Comparison of ENCODE assay signal across 18 cellular contexts in genomic region chr13:43494206-43494605, GRCh38.
"Had no signal": no experiment of that assay in that cellular context is flagged by ENCODE, and none has a peak within 500 bp of the region (broad histone marks: within the 10 kb centered on the region; RNA-seq: fewer than 3 reads in every experiment).

No MANE protein-coding gene starts in this region.

- ATAC-seq: effector memory CD8-positive, alpha-beta T cell; foreskin keratinocyte; gastroesophageal sphincter; heart left ventricle; left cardiac atrium; left lung; left ventricle myocardium superior; lower lobe of right lung; mucosa of descending colon had no signal

- H3K9me3 ChIP-seq: colonic mucosa, lower lobe of right lung, mucosa of descending colon had no signal

- H3K4me3 ChIP-seq: colonic mucosa, esophagus muscularis mucosa, gastroesophageal sphincter, heart left ventricle, left lung, lower lobe of right lung, mucosa of descending colon had no signal

- H3K4me1 ChIP-seq: colonic mucosa, esophagus muscularis mucosa, foreskin keratinocyte, gastroesophageal sphincter, heart left ventricle, left lung, lower lobe of right lung had no signal

- H3K27ac ChIP-seq: colonic mucosa, esophagus muscularis mucosa, foreskin keratinocyte, gastroesophageal sphincter, heart left ventricle, left lung, lower lobe of right lung had no signal

- H3K4me1 Mint-ChIP-seq: mesothelial cell of epicardium had no signal

- H3K27me3 ChIP-seq: colonic mucosa, esophagus muscularis mucosa, foreskin keratinocyte, gastroesophageal sphincter, heart left ventricle, left lung had no signal

- H3K36me3 Mint-ChIP-seq: mesothelial cell of epicardium had no signal

- H3K27ac Mint-ChIP-seq: dendritic cell treated with granulocyte-macrophage colony-stimulating factor and Interleukin-4, amounts not matched to agents 40 ng/mL and 50 ng/mL, for 4 days; effector memory CD8-positive, alpha-beta T cell; endodermal cell; mesothelial cell of epicardium had no signal

- H3K36me3 ChIP-seq: colonic mucosa, esophagus muscularis mucosa, gastroesophageal sphincter, heart left ventricle, left lung, lower lobe of right lung had no signal

- H3K27me3 Mint-ChIP-seq: dendritic cell treated with granulocyte-macrophage colony-stimulating factor and Interleukin-4, amounts not matched to agents 40 ng/mL and 50 ng/mL, for 4 days had no signal

- DNase-seq: colonic mucosa; cortex of kidney; effector CD8-positive, alpha-beta T cell; effector memory CD8-positive, alpha-beta T cell; endodermal cell; heart left ventricle; hippocampal formation; left cardiac atrium; left lung; left ventricle myocardium superior; lower lobe of right lung; mesenchymal stem cell; mucosa of descending colon had no signal

- H3K9me3 Mint-ChIP-seq: effector memory CD8-positive, alpha-beta T cell; endodermal cell had no signal

- H3K4me3 Mint-ChIP-seq: dendritic cell treated with granulocyte-macrophage colony-stimulating factor and Interleukin-4, amounts not matched to agents 40 ng/mL and 50 ng/mL, for 4 days; effector memory CD8-positive, alpha-beta T cell; endodermal cell; mesothelial cell of epicardium had no signal
